In the genomic region with DNA sequence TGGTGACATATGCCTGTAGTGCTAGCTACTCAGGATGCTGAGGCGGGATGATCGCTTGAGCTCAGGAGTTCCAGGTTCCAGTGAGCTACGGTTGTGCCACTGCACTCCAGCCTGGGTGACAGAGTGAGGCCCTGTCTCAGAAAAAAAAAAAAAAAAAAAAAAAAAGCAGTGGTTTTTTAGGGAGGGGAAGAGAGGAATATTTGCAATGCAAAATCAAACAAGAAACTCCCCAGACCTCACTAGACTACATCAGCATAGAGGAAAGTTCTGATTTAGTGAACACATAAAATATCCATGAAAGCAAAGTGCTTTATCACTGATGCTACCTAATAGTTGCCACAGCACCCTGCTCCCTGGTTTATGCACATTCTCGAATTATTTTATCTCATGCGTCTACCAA, we compare ENCODE assay signal across 1 cellular context.
TF ChIP-seq lines count a peak whose summit lies in the region.

No MANE protein-coding gene starts in this region.

TF ChIP-seq in HCT116, 20 proteins besides CTCF, POLR2A, EP300 and RAD21:
- TF ChIP-seq FOSL1 (IDR thresholded peaks at IDR 0.05; ENCODE audit: low read depth) (no peak), YY1 (IDR thresholded peaks at IDR 0.05; ENCODE audit: extremely low read depth, insufficient replicate concordance, low read depth, low read length) (no peak), EZH2phosphoT487 (IDR thresholded peaks at IDR 0.05; ENCODE audit: borderline replicate concordance) (no peak)
- TF ChIP-seq, protein P1, sequence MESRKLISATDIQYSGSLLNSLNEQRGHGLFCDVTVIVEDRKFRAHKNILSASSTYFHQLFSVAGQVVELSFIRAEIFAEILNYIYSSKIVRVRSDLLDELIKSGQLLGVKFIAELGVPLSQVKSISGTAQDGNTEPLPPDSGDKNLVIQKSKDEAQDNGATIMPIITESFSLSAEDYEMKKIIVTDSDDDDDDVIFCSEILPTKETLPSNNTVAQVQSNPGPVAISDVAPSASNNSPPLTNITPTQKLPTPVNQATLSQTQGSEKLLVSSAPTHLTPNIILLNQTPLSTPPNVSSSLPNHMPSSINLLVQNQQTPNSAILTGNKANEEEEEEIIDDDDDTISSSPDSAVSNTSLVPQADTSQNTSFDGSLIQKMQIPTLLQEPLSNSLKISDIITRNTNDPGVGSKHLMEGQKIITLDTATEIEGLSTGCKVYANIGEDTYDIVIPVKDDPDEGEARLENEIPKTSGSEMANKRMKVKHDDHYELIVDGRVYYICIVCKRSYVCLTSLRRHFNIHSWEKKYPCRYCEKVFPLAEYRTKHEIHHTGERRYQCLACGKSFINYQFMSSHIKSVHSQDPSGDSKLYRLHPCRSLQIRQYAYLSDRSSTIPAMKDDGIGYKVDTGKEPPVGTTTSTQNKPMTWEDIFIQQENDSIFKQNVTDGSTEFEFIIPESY (IDR thresholded peaks at IDR 0.05; ENCODE audit: extremely low read depth, insufficient replicate concordance, low read length), result no peak
